8 cellular contexts compared by ENCODE assay signal in genomic region chr6:119348308-119349040, GRCh38. TPM values are rescaled to one million over a fixed set of nuclear protein-coding genes. Genes with fewer than 3 reads are reported as not detected.
A peak's percentile ranks its signal among the peaks of the same experiment; 100 is the strongest.
DNase-seq lines count a peak whose midpoint lies in the region; ATAC-seq and TF ChIP-seq lines count a peak whose summit lies in the region.

No MANE protein-coding gene starts in this region.

- H2BK20ac ChIP-seq in H9 (ENCODE audit: low read depth, low read length, poor library complexity, severe bottlenecking): no peak overlapping the region

- no peak overlapping the region for H4K5ac ChIP-seq in H9 (ENCODE audit: insufficient read length, low read depth, low read length)

- H3K18ac ChIP-seq in H9 (ENCODE audit: insufficient read length, low read depth, low read length): no peak overlapping the region

- H4K91ac ChIP-seq in H9 (ENCODE audit: insufficient read length, low read depth, low read length): no peak overlapping the region

- TF ChIP-seq CTCF in H9 (conservative IDR thresholded peaks at IDR 0.05): no peak
- no peak for TF ChIP-seq CTCF in PC-3 (conservative IDR thresholded peaks at IDR 0.05; ENCODE audit: low read depth, low read length)
- TF ChIP-seq CTCF in right atrium auricular region (IDR thresholded peaks at IDR 0.05): no peak

- H3K27me3 ChIP-seq in H9 (ENCODE audit: insufficient read depth, low read length): peaks cover 4% of the 10 kb centered on the region; the same call in 1 of the 2 replicates
- no peaks in the 10 kb centered on the region for H3K27me3 ChIP-seq in PC-3 (ENCODE audit: low read length)
- no peaks in the 10 kb centered on the region for H3K27me3 ChIP-seq in right atrium auricular region

- no peaks in the 10 kb centered on the region for H3K79me1 ChIP-seq in H9 (ENCODE audit: insufficient read depth, low read depth, low read length, poor library complexity, severe bottlenecking)

- peaks cover 14 to 16% of the 10 kb centered on the region in 2 experiments for H3K4me1 Mint-ChIP-seq in H9
- H3K4me1 Mint-ChIP-seq in activated naive CD4-positive, alpha-beta T cell treated with anti-CD3 and anti-CD28 coated beads, Interleukin-2, amount 50 U/mL, for 24 hours: peaks cover 63% of the 10 kb centered on the region

- no TSS peak for BruUV-seq in PC-3 (replicated peaks; lab: Mats Ljungman, UMichigan)

- H3T11ph ChIP-seq in H9 (ENCODE audit: low read length): no peak overlapping the region

- CTCF ChIA-PET in PC-3 (lab: Charles Lee): no interaction called here

- H3K27me3 Mint-ChIP-seq in H9 (ENCODE audit: low read depth): peaks cover 45% of the 10 kb centered on the region
- no peaks in the 10 kb centered on the region for H3K27me3 Mint-ChIP-seq in activated naive CD4-positive, alpha-beta T cell treated with anti-CD3 and anti-CD28 coated beads, Interleukin-2, amount 50 U/mL, for 24 hours

- no peak overlapping the region for H2AFZ ChIP-seq in H9 (ENCODE audit: low read length)
- H2AFZ ChIP-seq in PC-3 (ENCODE audit: low read length): peak overlapping the region; percentile 74

- H2BK5ac ChIP-seq in H9 (ENCODE audit: insufficient read length, low read length): no peak overlapping the region

- no peak overlapping the region for H3K23ac ChIP-seq in H9 (ENCODE audit: insufficient read length, low read depth, low read length)

- H3K9me3 Mint-ChIP-seq in H9: no peaks in the 10 kb centered on the region
- H3K9me3 Mint-ChIP-seq in activated naive CD4-positive, alpha-beta T cell treated with anti-CD3 and anti-CD28 coated beads, Interleukin-2, amount 50 U/mL, for 24 hours: no peaks in the 10 kb centered on the region

- H3K79me2 ChIP-seq in H9 (ENCODE audit: insufficient read depth, low read length) (no peaks in the 10 kb centered on the region), PC-3 (ENCODE audit: low read length) (peaks cover 48% of the 10 kb centered on the region)

- H3K56ac ChIP-seq in H9 (ENCODE audit: insufficient read length, low read depth, low read length): no peak overlapping the region

- H3K27ac Mint-ChIP-seq in H9: no peak overlapping the region
- H3K27ac Mint-ChIP-seq in activated naive CD4-positive, alpha-beta T cell treated with anti-CD3 and anti-CD28 coated beads, Interleukin-2, amount 50 U/mL, for 24 hours: peak overlapping the region; percentile 93

- WGBS in H9 (ENCODE audit: extremely low coverage, insufficient read length, low lambda C conversion rate): no CpG with 5 or more reads among the region's 65 CpGs

- no peaks in the 10 kb centered on the region for H3K9me3 ChIP-seq in H9 (ENCODE audit: control insufficient read depth, low read depth, low read length)
- H3K9me3 ChIP-seq in PC-3 (ENCODE audit: low read length): no peaks in the 10 kb centered on the region
- no peaks in the 10 kb centered on the region for H3K9me3 ChIP-seq in right atrium auricular region

- H4K8ac ChIP-seq in H9 (replicated peaks; ENCODE audit: insufficient read length, low read depth, low read length): no peak overlapping the region

- no peak overlapping the region for H2BK120ac ChIP-seq in H9 (ENCODE audit: low read depth, low read length, poor library complexity, severe bottlenecking)

- H3K36me3 Mint-ChIP-seq in H9 (ENCODE audit: insufficient read depth in 1 of 3, low read depth in 3 of 3): no peaks in the 10 kb centered on the region
- H3K36me3 Mint-ChIP-seq in activated naive CD4-positive, alpha-beta T cell treated with anti-CD3 and anti-CD28 coated beads, Interleukin-2, amount 50 U/mL, for 24 hours: no peaks in the 10 kb centered on the region

- intact Hi-C loops in PC-3 (cut with micrococcal nuclease): loop anchor here (1.0 to 10.0 kb wide), 3 partner anchors 87 to 384 kb away; no protein-coding TSS in a partner anchor

- POLR2A ChIA-PET in PC-3 (lab: Charles Lee; ENCODE audit: unreplicated experiment): no interaction called here

- peaks cover 18% of the 10 kb centered on the region for H3K23me2 ChIP-seq in H9 (ENCODE audit: insufficient read length, low read depth, low read length, poor library complexity, severe bottlenecking)

- H3F3A ChIP-seq in PC-3 (ENCODE audit: low read length, unreplicated experiment): no peaks in the 10 kb centered on the region

- H3K4me3 Mint-ChIP-seq in H9: peak overlapping the region; percentile 56 to 80
- H3K4me3 Mint-ChIP-seq in activated naive CD4-positive, alpha-beta T cell treated with anti-CD3 and anti-CD28 coated beads, Interleukin-2, amount 50 U/mL, for 24 hours: peak overlapping the region; percentile 98

- H3K4me1 ChIP-seq in H9 (ENCODE audit: insufficient read depth, low read length): peaks cover 4% of the 10 kb centered on the region; the same call in 1 of the 2 replicates
- H3K4me1 ChIP-seq in PC-3 (ENCODE audit: insufficient read depth, low read length): peaks cover 21% of the 10 kb centered on the region; the same call in 1 of the 2 replicates
- H3K4me1 ChIP-seq in right atrium auricular region: peaks cover 0 to 26% of the 10 kb centered on the region in 2 donors

- H4K20me1 ChIP-seq in H9 (ENCODE audit: control insufficient read depth, insufficient read depth, insufficient read length) (no peaks in the 10 kb centered on the region), PC-3 (ENCODE audit: low read length) (no peaks in the 10 kb centered on the region)

- no peak overlapping the region for H2BK12ac ChIP-seq in H9 (ENCODE audit: insufficient read length, low read depth, low read length)

- H3K4me2 ChIP-seq in H9 (ENCODE audit: insufficient read depth, insufficient read length, low read length): peak overlapping the region; percentile 90
- H3K4me2 ChIP-seq in PC-3 (ENCODE audit: low read length): peak overlapping the region; percentile 92

- no peak overlapping the region for H3K14ac ChIP-seq in H9 (ENCODE audit: insufficient read depth, low read length)

- H2AK5ac ChIP-seq in H9 (ENCODE audit: insufficient read length, low read length): no peak overlapping the region

- H3K9me2 ChIP-seq in PC-3 (replicated peaks; ENCODE audit: low read length): no peaks in the 10 kb centered on the region

- H3K27ac ChIP-seq in H9 (ENCODE audit: insufficient read length, low read depth, low read length) (no peak overlapping the region), PC-3 (ENCODE audit: low read length) (no peak overlapping the region), right atrium auricular region (peak overlapping the region; percentile 87 to 97)

- no peak overlapping the region for H3K4ac ChIP-seq in H9 (ENCODE audit: low read depth, low read length)

- H3K36me3 ChIP-seq in PC-3 (ENCODE audit: low read depth, low read length): no peaks in the 10 kb centered on the region
- H3K36me3 ChIP-seq in right atrium auricular region: no peaks in the 10 kb centered on the region

- no peak overlapping the region for H2BK15ac ChIP-seq in H9 (ENCODE audit: low read depth, low read length)

- DNase-seq in ELR (ENCODE audit: low read depth) (peak; percentile 38), H9 (peak; percentile 47), PC-3 (no peak), right atrium auricular region (ENCODE audit: low spot score) (no peak), skeletal muscle cell (ENCODE audit: low read depth) (no peak), NCI-H187 (lab: John Stamatoyannopoulos, UW) (no peak)

- ATAC-seq in PC-3 (no peak), HG03342 (IDR thresholded peaks at IDR 0.05; ENCODE audit: unreplicated experiment) (no peak)

- H3K9ac ChIP-seq in H9 (ENCODE audit: extremely low read depth, insufficient read length, low read length) (no peak overlapping the region), PC-3 (ENCODE audit: low read length) (peak overlapping the region; percentile 69)

- H3K4me3 ChIP-seq in PC-3 (ENCODE audit: low read length) (peak overlapping the region; percentile 92), right atrium auricular region (peak overlapping the region; percentile 61 to 80), skeletal muscle cell (ENCODE audit: low read depth, low read length) (peak overlapping the region; percentile 94)

RNA-seq across cellular contexts. Expression of gene MAN1A1, which starts 1.1 kb away (rescaled TPM):
- total RNA-seq in H9 (2021): 1.6 and 1.9 TPM in 2 replicates
- total RNA-seq in PC-3 (2014; rRNA removed): 19.0 and 24.6 TPM in 2 replicates
- total RNA-seq in right atrium auricular region: 10 to 100 TPM; 24.8 to 35.8 TPM

Comparison
In these comparisons a context has a peak if more than half of its experiments do, and no peak if none do; other contexts are left out.
1. DNase-seq: peak in ELR (single experiment) and H9 (single experiment); none in PC-3 (single experiment), right atrium auricular region (single experiment), skeletal muscle cell (single experiment) and NCI-H187 (0 of 2).
2. H3K27ac ChIP-seq: peak in right atrium auricular region (2 of 2); none in H9 (single experiment) and PC-3 (single experiment).
3. Peak in every context shown above with its lines, with median percentiles within 50 percentile points of each other: H3K4me3 ChIP-seq.